ENCODE assay signal across 20 cellular contexts in genomic region chr1:7610106-7610731, GRCh38.
DNase-seq lines count a peak whose midpoint lies in the region; ATAC-seq, FAIRE-seq and TF ChIP-seq lines count a peak whose summit lies in the region.
"Had no signal": no experiment of that assay in that cellular context is flagged by ENCODE, and none has a peak within 500 bp of the region (broad histone marks: within the 10 kb centered on the region; RNA-seq: fewer than 3 reads in every experiment).

No MANE protein-coding gene starts in this region.

- no peak for TF ChIP-seq POLR2A in lower leg skin (IDR thresholded peaks at IDR 0.05)

- H3K9ac ChIP-seq in kidney (ENCODE audit: low read length in 2 of 2) = no peak overlapping the region
- H3K9ac ChIP-seq: SK-N-SH had no signal

- no peaks in the 10 kb centered on the region for H3K9me3 Mint-ChIP-seq in natural killer cell treated with Interleukin-12 subunit alpha and Interleukin-12 subunit beta and Interleukin-15 and Interleukin-18, amount 100 ng/mL, for 72 hours
- no peaks in the 10 kb centered on the region for H3K9me3 Mint-ChIP-seq in natural killer cell

- no peak for ATAC-seq in natural killer cell treated with Interleukin-12 subunit alpha and Interleukin-12 subunit beta and Interleukin-15 and Interleukin-18, amount 100 ng/mL, for 72 hours
- no peak for ATAC-seq in natural killer cell
- peak in 3 of 4 donors; percentile 29 to 57 (median 38) for ATAC-seq in pancreas
- ATAC-seq in mucosa of descending colon = no peak
- ATAC-seq: A549, GM12878 had no signal

- FAIRE-seq in kidney (lab: Jason Lieb, UNC) (no peak), pancreas (lab: Jason Lieb, UNC) (no peak)
- FAIRE-seq: A549, GM12878 had no signal

- intact Hi-C loops in natural killer cell (cut with micrococcal nuclease) = no loop called here
- intact Hi-C loops in kidney (cut with DNase I) = no loop called here
- intact Hi-C loops in pancreas (cut with DNase I) = no loop called here
- intact Hi-C loops in mucosa of descending colon (cut with DNase I, micrococcal nuclease) = no loop called here
- intact Hi-C loops in lower leg skin (cut with DNase I; ENCODE audit: low total_unique reads) = no loop called here

- H3K36me3 Mint-ChIP-seq in natural killer cell treated with Interleukin-12 subunit alpha and Interleukin-12 subunit beta and Interleukin-15 and Interleukin-18, amount 100 ng/mL, for 72 hours = no peaks in the 10 kb centered on the region
- no peaks in the 10 kb centered on the region for H3K36me3 Mint-ChIP-seq in natural killer cell
- H3K36me3 Mint-ChIP-seq: CD4-positive, alpha-beta memory T cell; IgD-negative memory B cell had no signal

- TF ChIP-seq CTCF in natural killer cell (IDR thresholded peaks at IDR 0.05) (no peak), kidney (IDR thresholded peaks at IDR 0.05; ENCODE audit: borderline replicate concordance, extremely low read depth, insufficient read depth) (no peak), pancreas (IDR thresholded peaks at IDR 0.05) (no peak), mucosa of descending colon (IDR thresholded peaks at IDR 0.05) (no peak), lower leg skin (IDR thresholded peaks at IDR 0.05) (no peak)

- H3K27me3 ChIP-seq in pancreas = no peaks in the 10 kb centered on the region
- H3K27me3 ChIP-seq: MG63 had no signal

- 79 to 80% methylated on average over 5 of the region's 5 CpGs for WGBS in pancreas, 2 donors
- 65 to 74% methylated on average over 5 of the region's 5 CpGs for WGBS in lower leg skin, 2 donors

- H3K4me3 ChIP-seq in kidney (ENCODE audit: low read length in 2 of 2) (no peak overlapping the region), pancreas (no peak overlapping the region), mucosa of descending colon (no peak overlapping the region), lower leg skin (ENCODE audit: low read depth, poor library complexity, severe bottlenecking) (no peak overlapping the region)
- H3K4me3 ChIP-seq: A549, GM12878, MG63 had no signal

- no peaks in the 10 kb centered on the region for H3K36me3 ChIP-seq in kidney (ENCODE audit: control insufficient read depth in 1 of 2, insufficient read depth in 2 of 2, low read length in 2 of 2)
- no peaks in the 10 kb centered on the region for H3K36me3 ChIP-seq in pancreas
- no peaks in the 10 kb centered on the region for H3K36me3 ChIP-seq in mucosa of descending colon (ENCODE audit: low read depth)
- H3K36me3 ChIP-seq: MG63 had no signal

- peak; percentile 25 for DNase-seq in natural killer cell treated with Interleukin-12 subunit alpha and Interleukin-12 subunit beta and Interleukin-15 and Interleukin-18, amount 100 ng/mL, for 72 hours (ENCODE audit: low spot score)
- no peak for DNase-seq in natural killer cell
- DNase-seq in kidney = peak; percentile 42
- peak in 1 of 6 donors; percentile 31 for DNase-seq in pancreas
- no peak for DNase-seq in mucosa of descending colon
- DNase-seq in lower leg skin (ENCODE audit: low spot score in 2 of 2) = no peak
- no peak for DNase-seq in central memory CD4-positive, alpha-beta T cell
- DNase-seq: CD4-positive, alpha-beta memory T cell; EL; Karpas-422; MG63; NCI-H1105; NCI-H1694 treated with DMSO at 0.1 percent for 48 hours; NCI-H226; NCI-H524; SHP77 treated with DMSO at 0.1 percent for 48 hours; SK-N-SH had no signal

- no peak overlapping the region for H3K4me3 Mint-ChIP-seq in natural killer cell treated with Interleukin-12 subunit alpha and Interleukin-12 subunit beta and Interleukin-15 and Interleukin-18, amount 100 ng/mL, for 72 hours
- H3K4me3 Mint-ChIP-seq in natural killer cell = no peak overlapping the region
- H3K4me3 Mint-ChIP-seq: CD4-positive, alpha-beta memory T cell had no signal

- H3K9me3 ChIP-seq in kidney (ENCODE audit: control insufficient read depth in 1 of 2, low read length in 2 of 2) = no peaks in the 10 kb centered on the region
- H3K9me3 ChIP-seq in pancreas = no peaks in the 10 kb centered on the region
- H3K9me3 ChIP-seq in mucosa of descending colon = no peaks in the 10 kb centered on the region
- H3K9me3 ChIP-seq: A549, MG63, SK-N-SH had no signal

- H3K4me1 ChIP-seq in kidney (ENCODE audit: control insufficient read depth in 1 of 2, insufficient read depth in 1 of 2, low read depth in 1 of 2, low read length in 2 of 2) = no peaks in the 10 kb centered on the region
- peaks cover 0 to 5% (median 0%) of the 10 kb centered on the region in 3 donors for H3K4me1 ChIP-seq in pancreas
- no peaks in the 10 kb centered on the region for H3K4me1 ChIP-seq in mucosa of descending colon (ENCODE audit: low read depth)
- H3K4me1 ChIP-seq: A549 had no signal

- H3K27ac Mint-ChIP-seq in natural killer cell treated with Interleukin-12 subunit alpha and Interleukin-12 subunit beta and Interleukin-15 and Interleukin-18, amount 100 ng/mL, for 72 hours = no peak overlapping the region
- no peak overlapping the region for H3K27ac Mint-ChIP-seq in natural killer cell
- H3K27ac Mint-ChIP-seq: CD4-positive, alpha-beta memory T cell; IgD-negative memory B cell had no signal

- H3K27ac ChIP-seq in kidney (ENCODE audit: low read depth in 2 of 2, low read length in 2 of 2) (no peak overlapping the region), pancreas (no peak overlapping the region)
- H3K27ac ChIP-seq: A549 had no signal

- peaks cover 0 to 3% of the 10 kb centered on the region in 2 donors for H3K4me1 Mint-ChIP-seq in natural killer cell treated with Interleukin-12 subunit alpha and Interleukin-12 subunit beta and Interleukin-15 and Interleukin-18, amount 100 ng/mL, for 72 hours (ENCODE audit: low read depth in 2 of 2)
- no peaks in the 10 kb centered on the region for H3K4me1 Mint-ChIP-seq in natural killer cell
- H3K4me1 Mint-ChIP-seq: CD4-positive, alpha-beta memory T cell; IgD-negative memory B cell had no signal

- H3K27me3 Mint-ChIP-seq in natural killer cell treated with Interleukin-12 subunit alpha and Interleukin-12 subunit beta and Interleukin-15 and Interleukin-18, amount 100 ng/mL, for 72 hours = peaks cover 16 to 22% of the 10 kb centered on the region in 2 donors
- peaks cover 0 to 7% of the 10 kb centered on the region in 2 donors for H3K27me3 Mint-ChIP-seq in natural killer cell (ENCODE audit: low read depth in 2 of 2)

Comparison
In these comparisons a context has a peak if more than half of its experiments do, and no peak if none do; other contexts are left out.
1. DNase-seq: peak in natural killer cell treated with Interleukin-12 subunit alpha and Interleukin-12 subunit beta and Interleukin-15 and Interleukin-18, amount 100 ng/mL, for 72 hours (single experiment) and kidney (single experiment); none in natural killer cell (single experiment), mucosa of descending colon (0 of 3), lower leg skin (0 of 2) and central memory CD4-positive, alpha-beta T cell (single experiment).
2. ATAC-seq: peak in pancreas (3 of 4); none in natural killer cell treated with Interleukin-12 subunit alpha and Interleukin-12 subunit beta and Interleukin-15 and Interleukin-18, amount 100 ng/mL, for 72 hours (0 of 2), natural killer cell (0 of 3) and mucosa of descending colon (single experiment).